In the genomic region with DNA sequence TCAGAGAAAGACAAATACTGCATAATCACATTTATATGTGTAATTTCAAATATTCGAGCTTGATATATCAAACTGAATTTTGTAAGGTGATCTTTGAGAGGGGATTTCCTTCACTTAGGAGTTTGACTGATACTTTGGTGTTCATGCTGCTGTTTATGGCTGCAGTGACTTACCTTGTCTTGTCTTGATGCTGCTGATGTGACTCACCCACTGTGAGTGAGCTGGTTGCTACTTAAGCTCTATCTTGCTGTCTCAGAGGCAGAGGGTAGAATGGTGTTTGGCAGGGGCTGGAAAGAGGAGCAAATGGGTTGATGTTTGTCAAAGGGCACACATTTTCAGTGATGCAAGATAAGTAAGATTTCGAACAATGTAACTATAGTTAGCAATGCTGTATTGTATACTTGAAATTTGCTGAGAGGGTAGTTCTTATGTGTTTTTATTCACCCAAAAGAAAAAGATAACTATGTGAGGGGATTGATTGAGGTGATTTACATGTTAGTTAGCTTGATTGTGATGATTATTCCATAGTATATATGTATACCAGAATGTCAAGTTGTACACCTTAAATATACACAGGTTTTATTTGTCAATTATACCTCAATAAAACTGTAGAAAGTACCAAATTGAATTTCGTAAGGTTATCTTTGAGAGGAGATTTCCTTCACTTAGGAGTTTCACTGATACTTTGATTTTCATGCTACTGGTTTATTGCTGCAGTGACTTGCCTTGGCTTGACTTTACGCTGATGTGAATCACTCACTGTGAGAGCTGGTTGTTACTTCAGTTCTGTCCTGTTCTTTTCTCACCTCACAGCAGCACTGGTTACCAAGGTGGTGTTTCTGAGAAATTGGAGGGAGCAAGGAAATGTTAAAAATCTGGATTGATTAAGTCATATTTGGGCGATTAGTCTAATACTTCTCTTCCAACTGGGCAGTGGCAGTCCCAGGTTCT, we compare ENCODE assay signal across 18 cellular contexts.
DNase-seq lines count a peak whose midpoint lies in the region; ATAC-seq, FAIRE-seq and TF ChIP-seq lines count a peak whose summit lies in the region.
"Had no signal": no experiment of that assay in that cellular context is flagged by ENCODE, and none has a peak within 500 bp of the region (broad histone marks: within the 10 kb centered on the region; RNA-seq: fewer than 3 reads in every experiment).

No MANE protein-coding gene starts in this region.

- H2AFZ ChIP-seq in HepG2 (ENCODE audit: low read length) (no peak overlapping the region), keratinocyte (ENCODE audit: control insufficient read depth, low read length) (no peak overlapping the region)

- FAIRE-seq in HepG2 (lab: Jason Lieb, UNC) (no peak), bronchial epithelial cell (lab: Jason Lieb, UNC) (no peak), keratinocyte (lab: Jason Lieb, UNC) (peak; percentile 91)
- FAIRE-seq: GM19239, HTR-8/SVneo had no signal

- H4K20me1 ChIP-seq in HepG2 (ENCODE audit: insufficient read depth, low read length) (no peaks in the 10 kb centered on the region), keratinocyte (ENCODE audit: control insufficient read depth, extremely low read depth, insufficient read depth, low read length) (no peaks in the 10 kb centered on the region)

- no peak for ATAC-seq in HepG2
- ATAC-seq in right lobe of liver, result no peak
- no peak for ATAC-seq in GM21367 (IDR thresholded peaks at IDR 0.05; ENCODE audit: unreplicated experiment)

- DNase-seq in HepG2 (ENCODE audit: low spot score), result no peak
- no peak for DNase-seq in right lobe of liver
- peak; percentile 58 for DNase-seq in bronchial epithelial cell (ENCODE audit: low read depth)
- peak; percentile 5 for DNase-seq in keratinocyte (ENCODE audit: low read depth, low spot score)
- DNase-seq in mesothelial cell of epicardium (ENCODE audit: low spot score in 2 of 2, unreplicated experiment in 2 of 2), result no peak
- DNase-seq in stimulated activated naive CD4-positive, alpha-beta T cell (lab: John Stamatoyannopoulos, UW), result no peak
- DNase-seq in AG08395 (ENCODE audit: low spot score), result no peak
- DNase-seq: ACHN; BE2C; CD4-positive, alpha-beta memory T cell; DND-41; GDM1; HCEC 1CT; HFFc6 had no signal

- H3K4me3 ChIP-seq in HepG2 (replicated peaks in 1 of 3; ENCODE audit: insufficient read depth in 1 of 3, low read depth in 2 of 3, low read length in 3 of 3) (no peak overlapping the region), right lobe of liver (no peak overlapping the region), bronchial epithelial cell (ENCODE audit: low read depth, low read length) (no peak overlapping the region), keratinocyte (ENCODE audit: control insufficient read depth in 2 of 3, extremely low read depth in 1 of 3, insufficient read depth in 2 of 3, low read depth in 1 of 3, low read length in 3 of 3) (no peak overlapping the region)

- no peak for TF ChIP-seq RAD21 in HepG2 (CRISPR knock-in tag; IDR thresholded peaks at IDR 0.05)

- no peaks in the 10 kb centered on the region for H3K4me1 Mint-ChIP-seq in mesothelial cell of epicardium
- H3K4me1 Mint-ChIP-seq: CD4-positive, alpha-beta memory T cell had no signal

- no peaks in the 10 kb centered on the region for H3K9me1 ChIP-seq in keratinocyte (ENCODE audit: control insufficient read depth, extremely low read depth, insufficient read depth, low read length)

- no peaks in the 10 kb centered on the region for H3K4me1 ChIP-seq in HepG2 (ENCODE audit: insufficient read depth, low read length)
- no peaks in the 10 kb centered on the region for H3K4me1 ChIP-seq in right lobe of liver
- H3K4me1 ChIP-seq in keratinocyte (ENCODE audit: control insufficient read depth, extremely low read depth, insufficient read depth, low read length), result peaks cover 8% of the 10 kb centered on the region
- H3K4me1 ChIP-seq: BE2C had no signal

- TF ChIP-seq POLR2A in HepG2 (IDR thresholded peaks at IDR 0.05; ENCODE audit: insufficient read depth in 1 of 2, low read depth in 2 of 2, low read length in 2 of 2) (no peak), right lobe of liver (IDR thresholded peaks at IDR 0.05) (no peak)

- BruUV-seq in HepG2 (replicated peaks; lab: Mats Ljungman, UMichigan), result no TSS peak

- H3K4me2 ChIP-seq in HepG2 (ENCODE audit: low read depth, low read length) (no peak overlapping the region), keratinocyte (ENCODE audit: control insufficient read depth, extremely low read depth, insufficient read depth, low read depth, low read length) (no peak overlapping the region)

- H3K9me3 ChIP-seq in HepG2 (ENCODE audit: low read length) (no peaks in the 10 kb centered on the region), right lobe of liver (no peaks in the 10 kb centered on the region), keratinocyte (ENCODE audit: control insufficient read depth, low read depth, low read length) (no peaks in the 10 kb centered on the region)
- H3K9me3 ChIP-seq: BE2C had no signal

- no peaks in the 10 kb centered on the region for H3K27me3 ChIP-seq in HepG2 (ENCODE audit: control insufficient read depth in 1 of 2, insufficient read depth in 2 of 2, low read length in 2 of 2)
- H3K27me3 ChIP-seq in right lobe of liver, result no peaks in the 10 kb centered on the region
- H3K27me3 ChIP-seq in bronchial epithelial cell (ENCODE audit: control insufficient read depth, insufficient read depth, low read length), result no peaks in the 10 kb centered on the region
- H3K27me3 ChIP-seq in keratinocyte (ENCODE audit: control insufficient read depth, extremely low read depth, insufficient read depth, low read length), result no peaks in the 10 kb centered on the region
- H3K27me3 ChIP-seq: BE2C had no signal

- POLR2A ChIA-PET in HepG2 (lab: Yijun Ruan, JAX), result no interaction called here

- dilution Hi-C loops in keratinocyte (cut with MboI; ENCODE audit: extremely low pct_ligation_motif_present, low sequenced_read_pairs), result no loop called here

- peaks cover 10% of the 10 kb centered on the region for H3K9me3 Mint-ChIP-seq in mesothelial cell of epicardium

- CTCF ChIA-PET in HepG2 (lab: Yijun Ruan, JAX; ENCODE audit: low intra/inter-chr PET ratio, low total read pairs), result no interaction called here

- 14% methylated on average over 5 of the region's 5 CpGs for WGBS in HepG2 (ENCODE audit: low lambda C conversion rate)
- WGBS in right lobe of liver (ENCODE audit: insufficient coverage, low coverage, low lambda C conversion rate, missing lambda C conversion rate), result 46% methylated on average over 5 of the region's 5 CpGs

- H3K79me2 ChIP-seq in HepG2 (ENCODE audit: insufficient read depth, low read length), result no peaks in the 10 kb centered on the region
- no peaks in the 10 kb centered on the region for H3K79me2 ChIP-seq in keratinocyte (ENCODE audit: control insufficient read depth, insufficient read depth, low read length)

- H3K9ac ChIP-seq in HepG2 (ENCODE audit: insufficient read depth, low read depth, low read length) (no peak overlapping the region), keratinocyte (ENCODE audit: control insufficient read depth, extremely low read depth, insufficient read depth, low read length) (no peak overlapping the region)

- TF ChIP-seq EP300 in HepG2 (IDR thresholded peaks at IDR 0.05; ENCODE audit: low read depth in 2 of 2, low read length in 2 of 2), result no peak
- no peak for TF ChIP-seq EP300 in HepG2 (CRISPR knock-in tag; IDR thresholded peaks at IDR 0.05; ENCODE audit: borderline replicate concordance)

- intact Hi-C loops in HepG2 (cut with micrococcal nuclease; ENCODE audit: unreplicated experiment) (no loop called here), right lobe of liver (cut with DNase I) (no loop called here)

- H3K27ac ChIP-seq in HepG2 (ENCODE audit: extremely low read length, insufficient read depth, low read length), result no peak overlapping the region
- H3K27ac ChIP-seq in right lobe of liver, result no peak overlapping the region
- no peak overlapping the region for H3K27ac ChIP-seq in keratinocyte (ENCODE audit: control insufficient read depth, insufficient read depth, low read length)
- H3K27ac ChIP-seq: C4-2B had no signal

- no peaks in the 10 kb centered on the region for H3K36me3 Mint-ChIP-seq in mesothelial cell of epicardium
- H3K36me3 Mint-ChIP-seq: CD4-positive, alpha-beta memory T cell had no signal

- TF ChIP-seq CTCF in HepG2 (CRISPR knock-in tag; IDR thresholded peaks at IDR 0.05) (no peak), right lobe of liver (IDR thresholded peaks at IDR 0.05) (no peak), bronchial epithelial cell (IDR thresholded peaks at IDR 0.05; ENCODE audit: insufficient read depth, low read length, severe bottlenecking) (no peak), keratinocyte (optimal IDR thresholded peaks at IDR 0.05 in 1 of 3, IDR thresholded peaks at IDR 0.05 in 1 of 3, conservative IDR thresholded peaks at IDR 0.05 in 1 of 3; ENCODE audit: extremely low read depth in 1 of 3, insufficient read depth in 2 of 3, low read length in 3 of 3) (no peak), mesothelial cell of epicardium (IDR thresholded peaks at IDR 0.05; ENCODE audit: unreplicated experiment) (no peak)

- peaks cover 37% of the 10 kb centered on the region for H3K27me3 Mint-ChIP-seq in mesothelial cell of epicardium (ENCODE audit: low read depth)

- H3K36me3 ChIP-seq in HepG2 (replicated peaks in 1 of 2; ENCODE audit: control insufficient read depth in 1 of 2, insufficient read depth in 2 of 2, low read length in 2 of 2) (no peaks in the 10 kb centered on the region), right lobe of liver (no peaks in the 10 kb centered on the region), bronchial epithelial cell (ENCODE audit: control insufficient read depth, insufficient read depth, low read length) (no peaks in the 10 kb centered on the region), keratinocyte (ENCODE audit: control insufficient read depth in 2 of 2, extremely low read depth in 1 of 2, insufficient read depth in 2 of 2, low read length in 2 of 2) (no peaks in the 10 kb centered on the region)
- H3K36me3 ChIP-seq: BE2C had no signal

- H3K27ac Mint-ChIP-seq in mesothelial cell of epicardium, result no peak overlapping the region
- H3K27ac Mint-ChIP-seq: CD4-positive, alpha-beta memory T cell; HFFc6 had no signal

- H3K4me3 Mint-ChIP-seq in mesothelial cell of epicardium, result no peak overlapping the region
- H3K4me3 Mint-ChIP-seq: CD4-positive, alpha-beta memory T cell; HFFc6 had no signal

- in situ Hi-C loops in HepG2 (cut with HindIII; ENCODE audit: extremely low pct_ligation_motif_present, low pct_unique_long_range_greater_than_20kb), result no loop called here

TF ChIP-seq in HepG2, 621 proteins besides CTCF, POLR2A, EP300 and RAD21:
- TF ChIP-seq MAFF (IDR thresholded peaks at IDR 0.05; ENCODE audit: low read depth, low read length), result peak; percentile 78
- TF ChIP-seq MAFK (conservative IDR thresholded peaks at IDR 0.05 in 1 of 2, IDR thresholded peaks at IDR 0.05 in 1 of 2; ENCODE audit: low read length in 2 of 2), result peak; percentile 51 to 81
- TF ChIP-seq, protein P1, sequence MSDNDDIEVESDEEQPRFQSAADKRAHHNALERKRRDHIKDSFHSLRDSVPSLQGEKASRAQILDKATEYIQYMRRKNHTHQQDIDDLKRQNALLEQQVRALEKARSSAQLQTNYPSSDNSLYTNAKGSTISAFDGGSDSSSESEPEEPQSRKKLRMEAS (IDR thresholded peaks at IDR 0.05), result no peak
- TF ChIP-seq TSC22D2 (CRISPR knock-in tag; IDR thresholded peaks at IDR 0.05; ENCODE audit: borderline replicate concordance), result no peak

Comparison
In these comparisons a context has a peak if more than half of its experiments do, and no peak if none do; other contexts are left out.
1. DNase-seq: peak in bronchial epithelial cell (single experiment) and keratinocyte (single experiment); none in HepG2 (single experiment), right lobe of liver (0 of 3), mesothelial cell of epicardium (0 of 2), stimulated activated naive CD4-positive, alpha-beta T cell (0 of 6) and AG08395 (single experiment).